In the genomic region with DNA sequence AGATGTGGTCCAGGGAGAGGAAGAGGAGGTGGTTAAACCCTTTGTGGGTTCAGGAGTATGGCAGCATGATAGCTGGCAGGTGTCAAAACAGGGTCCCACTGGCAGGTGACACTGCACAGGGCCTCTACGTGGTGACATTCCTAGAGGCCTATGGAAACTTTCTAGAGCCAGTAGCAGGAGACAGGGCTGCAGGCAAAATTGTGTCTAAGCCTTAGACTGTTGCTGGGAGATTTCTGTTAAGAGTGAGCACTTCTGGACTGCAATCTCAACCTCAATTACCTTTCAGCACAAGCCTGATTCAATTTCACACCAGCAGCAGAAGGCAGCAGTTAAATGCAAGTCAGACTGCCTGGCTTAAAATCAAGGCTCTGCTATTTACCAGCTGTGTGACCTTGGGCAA, we compare ENCODE assay signal across 2 cellular contexts.
TF ChIP-seq lines count a peak whose summit lies in the region.

No MANE protein-coding gene starts in this region.

TF ChIP-seq in GM23338, 12 proteins besides CTCF, POLR2A, EP300 and RAD21:
- TF ChIP-seq STAT1 (IDR thresholded peaks at IDR 0.05; ENCODE audit: unreplicated experiment): no peak
- TF ChIP-seq POLR2AphosphoS5 (IDR thresholded peaks at IDR 0.05; ENCODE audit: low read depth): no peak
- TF ChIP-seq JUNB (IDR thresholded peaks at IDR 0.05; ENCODE audit: unreplicated experiment): no peak
- no peak for TF ChIP-seq NANOG (IDR thresholded peaks at IDR 0.05; ENCODE audit: borderline replicate concordance)
- TF ChIP-seq EZH2 (IDR thresholded peaks at IDR 0.05; ENCODE audit: low read depth, unreplicated experiment): no peak
- no peak for TF ChIP-seq ZNF114 (CRISPR knock-in tag; IDR thresholded peaks at IDR 0.05)
- no peak for TF ChIP-seq REST (IDR thresholded peaks at IDR 0.05; ENCODE audit: unreplicated experiment)
- TF ChIP-seq ETS1 (IDR thresholded peaks at IDR 0.05): no peak

TF ChIP-seq in H1, 55 proteins besides CTCF, POLR2A, EP300 and RAD21:
- no peak for TF ChIP-seq EGR1 (IDR thresholded peaks at IDR 0.05; ENCODE audit: borderline replicate concordance, low read depth, low read length)
- no peak for TF ChIP-seq JUN (IDR thresholded peaks at IDR 0.05; ENCODE audit: low read depth, low read length)
- TF ChIP-seq CBX8 (IDR thresholded peaks at IDR 0.05; ENCODE audit: borderline replicate concordance, low read depth, low read length): no peak
- no peak for TF ChIP-seq TEAD4 (IDR thresholded peaks at IDR 0.05; ENCODE audit: low read depth, low read length)
- TF ChIP-seq RFX5 (IDR thresholded peaks at IDR 0.05; ENCODE audit: borderline replicate concordance, low read depth, low read length): no peak
- no peak for TF ChIP-seq CHD2 (IDR thresholded peaks at IDR 0.05; ENCODE audit: low read length)
- no peak for TF ChIP-seq JUND (IDR thresholded peaks at IDR 0.05; ENCODE audit: low read length)
- TF ChIP-seq TAF1 (IDR thresholded peaks at IDR 0.05; ENCODE audit: low read depth, low read length): no peak
- no peak for TF ChIP-seq RNF2 (IDR thresholded peaks at IDR 0.05; ENCODE audit: borderline replicate concordance, low read depth, low read length, missing control alignments, poor library complexity, severe bottlenecking)
